Comparison of ENCODE assay signal across 1 cellular context in the genomic region with DNA sequence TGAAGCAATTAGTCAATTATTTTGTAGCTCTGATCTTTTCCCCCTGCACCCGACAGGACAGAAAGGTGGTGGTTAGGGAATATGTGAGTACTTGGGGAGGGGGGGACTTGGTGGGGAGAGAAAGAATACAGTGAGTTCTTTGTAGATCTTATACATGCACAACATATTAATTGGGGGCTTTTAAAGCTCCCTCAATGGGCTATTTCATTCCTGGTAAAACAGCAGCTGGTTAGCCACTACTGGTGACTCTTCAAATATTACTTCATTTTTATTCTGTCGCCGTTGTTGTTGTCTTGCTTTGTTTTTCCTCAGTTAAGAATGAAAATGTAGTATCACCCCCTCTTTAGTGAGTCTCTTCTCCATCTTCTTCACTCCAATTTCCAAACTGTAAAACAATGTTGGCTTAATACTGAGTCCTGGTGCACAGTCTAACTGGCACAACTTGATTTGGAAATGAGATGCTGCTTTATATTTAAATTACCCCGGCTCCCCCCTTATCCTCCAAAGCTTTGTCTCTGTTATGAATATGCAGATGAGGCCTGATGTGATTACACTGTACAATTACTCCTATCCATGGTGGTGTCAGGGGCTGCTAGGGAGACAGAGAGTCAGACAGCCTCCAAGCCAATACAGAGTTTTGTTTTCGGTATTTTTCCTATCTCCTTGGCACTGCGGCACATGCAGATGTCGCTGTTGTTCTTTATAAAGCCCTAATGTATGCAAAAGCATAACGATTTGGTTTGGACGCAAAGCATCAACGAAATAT.
TF ChIP-seq lines count a peak whose summit lies in the region.

No MANE protein-coding gene starts in this region.

TF ChIP-seq in HEK293T, 16 proteins besides CTCF, POLR2A, EP300 and RAD21 (continued from another document):
- no peak for TF ChIP-seq PKNOX1 (IDR thresholded peaks at IDR 0.05)
